Comparison of ENCODE assay signal across 1 cellular context in the genomic region with DNA sequence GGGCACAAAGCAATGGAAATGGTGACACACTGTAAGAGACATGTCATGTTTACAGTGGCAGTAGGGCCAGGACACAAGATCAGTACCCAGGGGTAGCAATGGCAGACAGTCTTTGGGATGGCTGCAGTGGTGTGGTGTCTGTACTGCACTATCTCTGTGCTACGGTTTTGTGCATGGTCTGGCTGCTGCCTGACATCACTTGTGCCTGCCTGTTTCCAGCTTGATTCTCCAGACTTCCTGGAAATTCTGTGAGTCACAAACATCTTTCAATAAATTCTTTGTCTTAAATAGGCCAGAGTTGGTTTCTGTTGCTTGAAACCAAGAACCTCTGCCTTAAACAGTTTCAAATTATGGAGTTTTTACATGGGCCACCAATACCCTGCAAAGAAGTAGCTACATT.
TF ChIP-seq lines count a peak whose summit lies in the region.

No MANE protein-coding gene starts in this region.

TF ChIP-seq in HepG2, 621 proteins besides CTCF, POLR2A, EP300 and RAD21 (continued from another document):
- TF ChIP-seq, protein P1, sequence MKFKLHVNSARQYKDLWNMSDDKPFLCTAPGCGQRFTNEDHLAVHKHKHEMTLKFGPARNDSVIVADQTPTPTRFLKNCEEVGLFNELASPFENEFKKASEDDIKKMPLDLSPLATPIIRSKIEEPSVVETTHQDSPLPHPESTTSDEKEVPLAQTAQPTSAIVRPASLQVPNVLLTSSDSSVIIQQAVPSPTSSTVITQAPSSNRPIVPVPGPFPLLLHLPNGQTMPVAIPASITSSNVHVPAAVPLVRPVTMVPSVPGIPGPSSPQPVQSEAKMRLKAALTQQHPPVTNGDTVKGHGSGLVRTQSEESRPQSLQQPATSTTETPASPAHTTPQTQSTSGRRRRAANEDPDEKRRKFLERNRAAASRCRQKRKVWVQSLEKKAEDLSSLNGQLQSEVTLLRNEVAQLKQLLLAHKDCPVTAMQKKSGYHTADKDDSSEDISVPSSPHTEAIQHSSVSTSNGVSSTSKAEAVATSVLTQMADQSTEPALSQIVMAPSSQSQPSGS (CRISPR knock-in tag; IDR thresholded peaks at IDR 0.05) = no peak
- TF ChIP-seq SOX13 (IDR thresholded peaks at IDR 0.05) (no peak), SOX13 (CRISPR knock-in tag; conservative IDR thresholded peaks at IDR 0.05 in 1 of 2, IDR thresholded peaks at IDR 0.05 in 1 of 2) (no peak), REL (CRISPR knock-in tag; conservative IDR thresholded peaks at IDR 0.05) (no peak), MAFF (IDR thresholded peaks at IDR 0.05; ENCODE audit: low read depth, low read length) (no peak), ATF7-NPFF (CRISPR knock-in tag; IDR thresholded peaks at IDR 0.05; ENCODE audit: low read depth) (no peak)
TF ChIP-seq in HepG2: peak in this region for 0.
